16 cellular contexts compared by ENCODE assay signal in the genomic region with DNA sequence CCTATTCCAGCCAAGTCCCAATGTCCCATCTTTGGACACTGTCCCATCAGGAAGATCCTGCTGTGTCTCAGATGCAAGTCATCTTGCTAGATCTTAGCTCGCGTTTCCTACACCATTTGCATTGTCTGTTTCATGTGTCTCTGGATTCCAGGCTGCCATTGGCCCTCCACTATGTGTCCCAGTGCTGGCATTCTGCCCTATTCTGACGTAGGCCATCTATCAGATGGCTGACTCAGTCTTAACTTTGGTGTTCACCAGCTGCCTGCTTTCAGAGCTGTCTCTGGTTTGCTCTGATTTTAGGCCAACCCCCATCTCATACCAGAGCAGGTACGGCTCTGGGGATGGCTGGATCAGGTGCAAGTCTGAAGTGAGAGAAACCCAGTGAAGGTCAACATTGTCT.
"Had no signal": no experiment of that assay in that cellular context is flagged by ENCODE, and none has a peak within 500 bp of the region (broad histone marks: within the 10 kb centered on the region; RNA-seq: fewer than 3 reads in every experiment).

No MANE protein-coding gene starts in this region.

- DNase-seq: cortex of kidney; effector CD8-positive, alpha-beta T cell; foreskin melanocyte; heart left ventricle; hippocampal formation; kidney glomerular epithelial cell; mucosa of descending colon; naive thymus-derived CD8-positive, alpha-beta T cell; stimulated activated CD4-positive, alpha-beta T cell treated with anti-CD3 and anti-CD28 coated beads, Interleukin-2, amount 100 ng/mL, for 24 hours; stimulated activated CD4-positive, alpha-beta T cell treated with anti-CD3 and anti-CD28 coated beads, Interleukin-4, amount 100 ng/mL, for 4 hours; stimulated activated naive B cell treated with anti-CD40 and anti-IgM and Interleukin-4, amounts not matched to agents 10 μg/mL and 1 μg/mL and 100 μg/mL, for 72 hours; stomach; trophoblast cell had no signal

- H3K36me3 ChIP-seq: heart left ventricle, neutrophil, stomach had no signal

- H3K27ac ChIP-seq: dorsolateral prefrontal cortex, heart left ventricle, neutrophil, skin epidermis, stomach had no signal

- H3K4me3 ChIP-seq: dorsolateral prefrontal cortex, heart left ventricle, mucosa of descending colon, skin epidermis, stomach had no signal

- H3K9me3 ChIP-seq: heart left ventricle, mucosa of descending colon, neutrophil, stomach had no signal

- H3K4me1 ChIP-seq: heart left ventricle, stomach had no signal
